Comparison of ENCODE assay signal across 1 cellular context in genomic region chr5:81187885-81188284, GRCh38.
TF ChIP-seq lines count a peak whose summit lies in the region.

No MANE protein-coding gene starts in this region.

TF ChIP-seq in K562, 482 proteins besides CTCF, POLR2A, EP300 and RAD21:
- TF ChIP-seq CREB5 (CRISPR knock-in tag; IDR thresholded peaks at IDR 0.05) (no peak), NFXL1 (CRISPR knock-in tag; IDR thresholded peaks at IDR 0.05) (no peak), NFATC3 (IDR thresholded peaks at IDR 0.05) (no peak), MEIS2 (IDR thresholded peaks at IDR 0.05; ENCODE audit: partially characterized antibody) (peak; percentile 30), NFIC (IDR thresholded peaks at IDR 0.05) (0 out of 2 replicates have a peak, but pooled peaks have one; percentile 22), PBX2 (CRISPR knock-in tag; IDR thresholded peaks at IDR 0.05; ENCODE audit: low read depth) (no peak), PBX2 (tag; conservative IDR thresholded peaks at IDR 0.05; ENCODE audit: low read depth) (peak; percentile 37; the same call in 1 of the 2 replicates), ZNF12 (CRISPR knock-in tag; IDR thresholded peaks at IDR 0.05) (no peak)
